ENCODE assay signal across 18 cellular contexts in the genomic region with DNA sequence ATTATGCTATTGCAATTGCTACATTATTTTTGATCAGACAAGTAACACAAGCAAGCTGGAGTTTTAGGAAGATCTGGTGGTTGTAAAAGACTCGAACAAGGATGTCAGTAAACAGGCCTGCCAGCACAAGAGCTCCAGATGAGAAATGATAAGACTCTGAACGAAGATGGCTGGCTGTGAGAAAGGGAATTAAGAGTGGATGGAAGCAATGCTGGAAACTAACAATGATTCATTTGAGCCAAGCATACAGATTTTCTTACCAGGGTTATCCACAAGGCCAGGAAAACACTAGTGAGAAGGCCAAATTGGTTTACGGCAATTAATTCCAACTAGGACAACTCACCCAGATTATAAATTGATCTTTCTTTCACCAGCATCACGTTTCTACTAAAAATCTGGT.
"Had no signal": no experiment of that assay in that cellular context is flagged by ENCODE, and none has a peak within 500 bp of the region (broad histone marks: within the 10 kb centered on the region; RNA-seq: fewer than 3 reads in every experiment).

No MANE protein-coding gene starts in this region.

- H3K9ac ChIP-seq: neural progenitor cell had no signal

- H3K27ac Mint-ChIP-seq: activated CD4-positive, alpha-beta T cell treated with anti-CD3 and anti-CD28 coated beads for 36 hours; activated CD8-positive, alpha-beta T cell treated with anti-CD3 and anti-CD28 coated beads, Interleukin-2, amount 10 ng/mL, durations not matched to agents 7 days and 5 days; activated naive CD4-positive, alpha-beta T cell treated with anti-CD3 and anti-CD28 coated beads, Interleukin-2, amount 10 ng/mL, durations not matched to agents 7 days and 5 days; activated T-helper 2 cell treated with anti-CD3 and anti-CD28 coated beads, Interferon-gamma antibody, Interleukin-2, Interleukin-4, amounts not matched to agents 10 μg/mL and 5 μg/mL and 100 μg/mL, durations not matched to agents 14 hours and 24 hours and 36 hours; neural progenitor cell; stimulated activated effector memory CD8-positive, alpha-beta T cell treated with anti-CD3 and anti-CD28 coated beads, Interleukin-12 subunit alpha, Interleukin-12 subunit beta, amount 100 ng/mL, for 72 hours had no signal

- H3K9me3 ChIP-seq: adrenal gland, breast epithelium, heart right ventricle, SJCRH30, tibial nerve had no signal

- DNase-seq: activated CD4-positive, alpha-beta T cell treated with anti-CD3 and anti-CD28 coated beads for 36 hours; activated CD8-positive, alpha-beta T cell treated with anti-CD3 and anti-CD28 coated beads, Interleukin-2, amount 10 ng/mL, durations not matched to agents 7 days and 5 days; activated naive CD4-positive, alpha-beta T cell treated with anti-CD3 and anti-CD28 coated beads, Interleukin-2, amount 10 ng/mL, durations not matched to agents 7 days and 5 days; adrenal gland; heart right ventricle; left ventricle myocardium superior; mesendoderm; retina; SJCRH30; small intestine; T-helper 9 cell had no signal

- H3K4me2 ChIP-seq: neural progenitor cell had no signal

- H3K36me3 Mint-ChIP-seq: stimulated activated effector memory CD8-positive, alpha-beta T cell treated with anti-CD3 and anti-CD28 coated beads, Interleukin-12 subunit alpha, Interleukin-12 subunit beta, amount 100 ng/mL, for 72 hours had no signal

- ATAC-seq: activated CD4-positive, alpha-beta T cell treated with anti-CD3 and anti-CD28 coated beads for 36 hours; activated CD8-positive, alpha-beta T cell treated with anti-CD3 and anti-CD28 coated beads, Interleukin-2, amount 10 ng/mL, durations not matched to agents 7 days and 5 days; heart right ventricle; left ventricle myocardium superior; stimulated activated effector memory CD8-positive, alpha-beta T cell treated with anti-CD3 and anti-CD28 coated beads, Interleukin-12 subunit alpha, Interleukin-12 subunit beta, amount 100 ng/mL, for 72 hours had no signal

- H3K27me3 Mint-ChIP-seq: activated CD4-positive, alpha-beta T cell treated with anti-CD3 and anti-CD28 coated beads for 36 hours; activated naive CD4-positive, alpha-beta T cell treated with anti-CD3 and anti-CD28 coated beads, Interleukin-2, amount 10 ng/mL, durations not matched to agents 7 days and 5 days had no signal

- H3K27me3 ChIP-seq: adrenal gland, breast epithelium, heart right ventricle, SJCRH30, tibial nerve had no signal

- H3K4me1 ChIP-seq: breast epithelium had no signal

- H3K4me3 ChIP-seq: adrenal gland, breast epithelium, heart right ventricle, neural progenitor cell, SJCRH30, tibial nerve had no signal

- H3K4me3 Mint-ChIP-seq: activated CD4-positive, alpha-beta T cell treated with anti-CD3 and anti-CD28 coated beads for 36 hours; activated CD8-positive, alpha-beta T cell treated with anti-CD3 and anti-CD28 coated beads, Interleukin-2, amount 10 ng/mL, durations not matched to agents 7 days and 5 days; activated naive CD4-positive, alpha-beta T cell treated with anti-CD3 and anti-CD28 coated beads, Interleukin-2, amount 10 ng/mL, durations not matched to agents 7 days and 5 days; neural progenitor cell; stimulated activated effector memory CD8-positive, alpha-beta T cell treated with anti-CD3 and anti-CD28 coated beads, Interleukin-12 subunit alpha, Interleukin-12 subunit beta, amount 100 ng/mL, for 72 hours had no signal

- H3K36me3 ChIP-seq: adrenal gland, breast epithelium, neural progenitor cell had no signal

- H3K27ac ChIP-seq: breast epithelium, heart right ventricle, neural progenitor cell, SJCRH30, tibial nerve had no signal

- H3K9me3 Mint-ChIP-seq: activated naive CD4-positive, alpha-beta T cell treated with anti-CD3 and anti-CD28 coated beads, Interleukin-2, amount 10 ng/mL, durations not matched to agents 7 days and 5 days; activated T-helper 2 cell treated with anti-CD3 and anti-CD28 coated beads, Interferon-gamma antibody, Interleukin-2, Interleukin-4, amounts not matched to agents 10 μg/mL and 5 μg/mL and 100 μg/mL, durations not matched to agents 14 hours and 24 hours and 36 hours had no signal

- H2AFZ ChIP-seq: neural progenitor cell had no signal

- FAIRE-seq: frontal cortex, keratinocyte, small intestine had no signal
